In the genomic region with DNA sequence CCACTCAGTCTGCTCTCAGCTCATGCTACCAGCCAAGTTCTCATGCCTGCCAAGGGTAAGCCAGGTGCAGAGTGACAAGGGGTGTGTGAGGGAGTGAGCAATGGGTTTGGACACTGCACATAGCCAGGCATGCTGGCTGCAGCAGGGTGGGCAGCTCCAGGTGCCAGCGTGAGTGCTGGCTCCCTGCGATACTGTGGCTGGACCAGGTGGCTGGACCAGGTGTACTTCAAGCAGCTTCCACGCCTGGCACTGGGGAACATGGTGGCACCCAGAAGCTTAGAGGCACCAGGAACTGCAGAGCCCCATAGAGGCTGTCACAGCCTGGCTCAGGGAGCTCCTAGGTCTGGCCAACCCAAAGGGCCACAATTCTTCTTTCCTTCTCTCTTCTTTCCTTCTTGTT, we compare ENCODE assay signal across 22 cellular contexts.
DNase-seq lines count a peak whose midpoint lies in the region; ATAC-seq and TF ChIP-seq lines count a peak whose summit lies in the region.
"Had no signal": no experiment of that assay in that cellular context is flagged by ENCODE, and none has a peak within 500 bp of the region (broad histone marks: within the 10 kb centered on the region; RNA-seq: fewer than 3 reads in every experiment).

No MANE protein-coding gene starts in this region.

- no peaks in the 10 kb centered on the region for H3K9me3 Mint-ChIP-seq in stimulated activated naive CD8-positive, alpha-beta T cell treated with anti-CD3 and anti-CD28 coated beads, Interleukin-15, amount 100 ng/mL, for 72 hours
- H3K9me3 Mint-ChIP-seq in stimulated activated memory B cell treated with anti-CD40 and anti-IgM and Interleukin-4, amounts not matched to agents 10 μg/mL and 1 μg/mL and 100 μg/mL, for 72 hours: no peaks in the 10 kb centered on the region
- H3K9me3 Mint-ChIP-seq: CD8-positive, alpha-beta T cell had no signal

- H3K27ac ChIP-seq in esophagus squamous epithelium: no peak overlapping the region
- H3K27ac ChIP-seq: 22Rv1, BLaER1, C4-2B had no signal

- no peak overlapping the region for H3K27ac Mint-ChIP-seq in stimulated activated naive CD8-positive, alpha-beta T cell treated with anti-CD3 and anti-CD28 coated beads, Interleukin-15, amount 100 ng/mL, for 72 hours
- H3K27ac Mint-ChIP-seq in stimulated activated memory B cell treated with anti-CD40 and anti-IgM and Interleukin-4, amounts not matched to agents 10 μg/mL and 1 μg/mL and 100 μg/mL, for 72 hours: no peak overlapping the region
- H3K27ac Mint-ChIP-seq: B cell; CD4-positive, CD25-positive, alpha-beta regulatory T cell; CD8-positive, alpha-beta T cell; GM23338; H9 had no signal

- H3K4me3 ChIP-seq in esophagus squamous epithelium: no peak overlapping the region
- H3K4me3 ChIP-seq: BLaER1, GM12878, GM23338 had no signal

- H3K36me3 ChIP-seq in esophagus squamous epithelium: no peaks in the 10 kb centered on the region
- H3K36me3 ChIP-seq: BLaER1 had no signal

- DNase-seq in activated gamma-delta T cell (lab: John Stamatoyannopoulos, UW) (peak; percentile 2), activated gamma-delta T cell treated with Interleukin-2 at 50 U/mL for 16 hours (no peak), sciatic nerve (ENCODE audit: low spot score) (no peak), esophagus squamous epithelium (lab: John Stamatoyannopoulos, UW) (no peak)
- DNase-seq in stimulated activated naive CD8-positive, alpha-beta T cell treated with anti-CD3 and anti-CD28 coated beads, Interleukin-15, Interleukin-2, amounts not matched to agents 100 U/mL and 50 U/mL, for 24 hours: no peak
- DNase-seq in stimulated activated naive CD8-positive, alpha-beta T cell treated with anti-CD3 and anti-CD28 coated beads, Interleukin-15, amount 100 ng/mL, for 72 hours: no peak
- DNase-seq: Caco-2; CD4-positive, CD25-positive, alpha-beta regulatory T cell; CD8-positive, alpha-beta T cell; DMS 273 treated with DMSO at 0.1 percent for 48 hours; DMS79; EL; GDM1; H9 had no signal

- no peak for TF ChIP-seq CTCF in esophagus squamous epithelium (IDR thresholded peaks at IDR 0.05)

- no peaks in the 10 kb centered on the region for H3K27me3 ChIP-seq in esophagus squamous epithelium
- H3K27me3 ChIP-seq: BLaER1 had no signal

- no peaks in the 10 kb centered on the region for H3K4me1 Mint-ChIP-seq in stimulated activated naive CD8-positive, alpha-beta T cell treated with anti-CD3 and anti-CD28 coated beads, Interleukin-15, amount 100 ng/mL, for 72 hours
- no peaks in the 10 kb centered on the region for H3K4me1 Mint-ChIP-seq in stimulated activated memory B cell treated with anti-CD40 and anti-IgM and Interleukin-4, amounts not matched to agents 10 μg/mL and 1 μg/mL and 100 μg/mL, for 72 hours
- H3K4me1 Mint-ChIP-seq: B cell; CD4-positive, CD25-positive, alpha-beta regulatory T cell; GM23338; H9 had no signal

- H3K36me3 Mint-ChIP-seq in stimulated activated memory B cell treated with anti-CD40 and anti-IgM and Interleukin-4, amounts not matched to agents 10 μg/mL and 1 μg/mL and 100 μg/mL, for 72 hours: no peaks in the 10 kb centered on the region
- H3K36me3 Mint-ChIP-seq: CD4-positive, CD25-positive, alpha-beta regulatory T cell; CD8-positive, alpha-beta T cell had no signal

- WGBS in esophagus squamous epithelium, 2 donors: 82 to 94% methylated on average over 3 of the region's 3 CpGs

- H3K4me1 ChIP-seq in esophagus squamous epithelium: no peaks in the 10 kb centered on the region
- H3K4me1 ChIP-seq: BLaER1 had no signal

- TF ChIP-seq POLR2A in esophagus squamous epithelium (IDR thresholded peaks at IDR 0.05): no peak

- intact Hi-C loops in sciatic nerve (cut with DNase I) (no loop called here), esophagus squamous epithelium (cut with DNase I) (no loop called here)

- peak; percentile 19 for ATAC-seq in stimulated activated naive CD8-positive, alpha-beta T cell treated with anti-CD3 and anti-CD28 coated beads, Interleukin-15, Interleukin-2, amounts not matched to agents 100 U/mL and 50 U/mL, for 24 hours
- ATAC-seq in stimulated activated naive CD8-positive, alpha-beta T cell treated with anti-CD3 and anti-CD28 coated beads, Interleukin-15, amount 100 ng/mL, for 72 hours: no peak
- ATAC-seq in sciatic nerve: peak; percentile 30
- no peak for ATAC-seq in stimulated activated memory B cell treated with anti-CD40 and anti-IgM and Interleukin-4, amounts not matched to agents 10 μg/mL and 1 μg/mL and 100 μg/mL, for 72 hours
- ATAC-seq: CD8-positive, alpha-beta T cell; GM12878; GM23338; HCT116 had no signal

- H3K9me3 ChIP-seq in esophagus squamous epithelium: no peaks in the 10 kb centered on the region

- H3K27me3 Mint-ChIP-seq in stimulated activated naive CD8-positive, alpha-beta T cell treated with anti-CD3 and anti-CD28 coated beads, Interleukin-15, amount 100 ng/mL, for 72 hours: no peaks in the 10 kb centered on the region
- H3K27me3 Mint-ChIP-seq in stimulated activated memory B cell treated with anti-CD40 and anti-IgM and Interleukin-4, amounts not matched to agents 10 μg/mL and 1 μg/mL and 100 μg/mL, for 72 hours: no peaks in the 10 kb centered on the region
- H3K27me3 Mint-ChIP-seq: B cell; CD4-positive, CD25-positive, alpha-beta regulatory T cell had no signal

- H3K4me3 Mint-ChIP-seq in stimulated activated naive CD8-positive, alpha-beta T cell treated with anti-CD3 and anti-CD28 coated beads, Interleukin-15, amount 100 ng/mL, for 72 hours: no peak overlapping the region
- H3K4me3 Mint-ChIP-seq in stimulated activated memory B cell treated with anti-CD40 and anti-IgM and Interleukin-4, amounts not matched to agents 10 μg/mL and 1 μg/mL and 100 μg/mL, for 72 hours: no peak overlapping the region
- H3K4me3 Mint-ChIP-seq: B cell; CD4-positive, CD25-positive, alpha-beta regulatory T cell; CD8-positive, alpha-beta T cell; GM23338; H9 had no signal

Comparison
In these comparisons a context has a peak if more than half of its experiments do, and no peak if none do; other contexts are left out.
1. ATAC-seq: peak in stimulated activated naive CD8-positive, alpha-beta T cell treated with anti-CD3 and anti-CD28 coated beads, Interleukin-15, Interleukin-2, amounts not matched to agents 100 U/mL and 50 U/mL, for 24 hours (single experiment) and sciatic nerve (single experiment); none in stimulated activated naive CD8-positive, alpha-beta T cell treated with anti-CD3 and anti-CD28 coated beads, Interleukin-15, amount 100 ng/mL, for 72 hours (single experiment) and stimulated activated memory B cell treated with anti-CD40 and anti-IgM and Interleukin-4, amounts not matched to agents 10 μg/mL and 1 μg/mL and 100 μg/mL, for 72 hours (single experiment).